In the genomic region with DNA sequence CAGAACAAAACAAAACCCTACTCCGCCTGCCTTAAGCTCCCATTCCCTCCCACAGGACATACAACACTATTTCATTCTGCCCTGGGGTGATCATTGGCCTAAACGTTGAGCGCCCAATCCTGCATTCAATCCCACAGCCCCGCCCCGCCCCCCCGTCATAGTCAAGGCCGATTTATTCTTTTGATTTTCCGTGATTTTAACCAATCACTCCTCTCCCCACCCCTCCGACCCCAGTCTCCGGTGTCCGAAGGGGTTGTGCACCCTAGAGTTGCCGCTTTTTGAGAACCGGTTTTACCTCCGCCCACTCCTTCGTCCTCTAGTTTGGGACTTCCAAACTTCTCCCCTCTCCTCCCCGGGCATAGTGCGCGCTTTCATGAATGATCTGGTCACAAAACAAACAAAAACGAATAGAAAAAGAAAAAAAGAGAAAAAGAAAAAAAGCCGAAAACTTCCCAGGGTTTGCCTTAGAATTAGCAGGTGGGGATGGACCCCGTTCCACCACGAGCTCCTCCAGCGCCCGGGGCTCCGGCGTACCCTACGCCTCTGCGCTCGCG, we compare ENCODE assay signal across 8 cellular contexts. TPM values are rescaled to one million over a fixed set of nuclear protein-coding genes. Genes with fewer than 3 reads are reported as not detected.
DNase-seq lines count a peak whose midpoint lies in the region; ATAC-seq and TF ChIP-seq lines count a peak whose summit lies in the region.

No MANE protein-coding gene starts in this region.

- H2BK12ac ChIP-seq in mesenchymal stem cell (ENCODE audit: low read length in 2 of 2) = no peak overlapping the region

- H3K4me3 ChIP-seq in SJCRH30 (peak overlapping the region; percentile 78), mesenchymal stem cell (ENCODE audit: insufficient read depth in 1 of 2, low read depth in 1 of 2, low read length in 2 of 2) (peak overlapping the region; percentile 80), urinary bladder (ENCODE audit: low read depth, low read length) (peak overlapping the region; percentile 86)

- H2BK5ac ChIP-seq in mesenchymal stem cell (ENCODE audit: low read depth, low read length, poor library complexity, severe bottlenecking) = no peak overlapping the region

- WGBS in mesenchymal stem cell = under 1% methylated on average over 21 of the region's 30 CpGs
- under 1% methylated on average over 30 of the region's 30 CpGs for WGBS in urinary bladder

- H3K4me1 Mint-ChIP-seq in effector memory CD8-positive, alpha-beta T cell (ENCODE audit: low read depth in 2 of 2) = peaks cover 9 to 16% of the 10 kb centered on the region in 2 donors

- H3K23ac ChIP-seq in mesenchymal stem cell (ENCODE audit: low read length in 2 of 2) = no peak overlapping the region

- no peak overlapping the region for H2AK5ac ChIP-seq in mesenchymal stem cell (ENCODE audit: low read length, severe bottlenecking)

- peaks cover 12% of the 10 kb centered on the region for H3K36me3 Mint-ChIP-seq in effector memory CD8-positive, alpha-beta T cell (ENCODE audit: insufficient read depth)

- peaks cover 11% of the 10 kb centered on the region for H3K36me3 ChIP-seq in SJCRH30
- peaks cover 0 to 14% of the 10 kb centered on the region in 2 experiments for H3K36me3 ChIP-seq in mesenchymal stem cell (ENCODE audit: control insufficient read depth in 1 of 2, insufficient read depth in 2 of 2, low read depth in 1 of 2, low read length in 2 of 2)
- no peaks in the 10 kb centered on the region for H3K36me3 ChIP-seq in urinary bladder (ENCODE audit: insufficient read depth)

- H2AFZ ChIP-seq in mesenchymal stem cell (ENCODE audit: low read depth, low read length) = no peak overlapping the region

- H3K4me3 Mint-ChIP-seq in effector memory CD8-positive, alpha-beta T cell = peak overlapping the region; percentile 89 to 92

- no peak overlapping the region for H2BK15ac ChIP-seq in mesenchymal stem cell (ENCODE audit: low read depth, poor library complexity, severe bottlenecking)

- H3K27me3 ChIP-seq in SJCRH30 (no peaks in the 10 kb centered on the region), mesenchymal stem cell (ENCODE audit: control insufficient read depth in 1 of 2, insufficient read depth in 1 of 2, low read length in 2 of 2) (peaks cover 0 to 4% of the 10 kb centered on the region in 2 experiments)

- H3K27ac ChIP-seq in SJCRH30 (peak overlapping the region; percentile 64), mesenchymal stem cell (ENCODE audit: low read length, poor library complexity, severe bottlenecking) (peak overlapping the region; percentile 85), urinary bladder (ENCODE audit: low read depth) (peak overlapping the region; percentile 83)

- peak overlapping the region; percentile 58 for H3K4me2 ChIP-seq in mesenchymal stem cell (ENCODE audit: low read length, poor library complexity, severe bottlenecking)

- no peak overlapping the region for H2BK120ac ChIP-seq in mesenchymal stem cell (ENCODE audit: low read depth, low read length)

- no peak overlapping the region for H3K18ac ChIP-seq in mesenchymal stem cell (ENCODE audit: low read depth in 1 of 2, low read length in 2 of 2)

- peak overlapping the region; percentile 91 for H3K9ac ChIP-seq in mesenchymal stem cell (ENCODE audit: low read length)

- no peak overlapping the region for H3K4ac ChIP-seq in mesenchymal stem cell (ENCODE audit: low read depth in 1 of 2, low read length in 2 of 2)

- peak overlapping the region; percentile 85 to 89 for H3K27ac Mint-ChIP-seq in effector memory CD8-positive, alpha-beta T cell

- no peak overlapping the region for H4K8ac ChIP-seq in mesenchymal stem cell (ENCODE audit: low read length)

- no peaks in the 10 kb centered on the region for H3K27me3 Mint-ChIP-seq in effector memory CD8-positive, alpha-beta T cell

- DNase-seq in A172 (ENCODE audit: low spot score) = peak; percentile 0
- peak; percentile 26 for DNase-seq in GM10266 (ENCODE audit: extremely low spot score)
- peak in 1 of 2 experiments; percentile 69 for DNase-seq in SJCRH30
- DNase-seq in effector memory CD8-positive, alpha-beta T cell = peak in 1 of 3 experiments; percentile 0
- peak; percentile 48 for DNase-seq in mesenchymal stem cell
- no peak for DNase-seq in GDM1 (lab: John Stamatoyannopoulos, UW)

- no peak overlapping the region for H4K91ac ChIP-seq in mesenchymal stem cell (ENCODE audit: low read length)

- ATAC-seq in HG02943 (IDR thresholded peaks at IDR 0.05; ENCODE audit: low read depth, unreplicated experiment) = peak; percentile 74
- peak; percentile 1 for ATAC-seq in effector memory CD8-positive, alpha-beta T cell (replicated peaks)

- no peaks in the 10 kb centered on the region for H3K79me1 ChIP-seq in mesenchymal stem cell (replicated peaks; ENCODE audit: low read length, poor library complexity, severe bottlenecking)

- H3K9me3 ChIP-seq in SJCRH30 (replicated peaks) (no peaks in the 10 kb centered on the region), mesenchymal stem cell (ENCODE audit: control insufficient read depth, low read length) (no peaks in the 10 kb centered on the region)

- peaks cover 9% of the 10 kb centered on the region; the same call in 1 of the 2 replicates for H3K4me1 ChIP-seq in SJCRH30
- H3K4me1 ChIP-seq in mesenchymal stem cell (ENCODE audit: control insufficient read depth, insufficient read depth, low read depth, low read length) = peaks cover 1% of the 10 kb centered on the region
- H3K4me1 ChIP-seq in urinary bladder (ENCODE audit: insufficient read depth) = no peaks in the 10 kb centered on the region

- no peak for TF ChIP-seq CTCF in GM10266 (IDR thresholded peaks at IDR 0.05; ENCODE audit: control insufficient read depth, insufficient read depth, low read depth, missing control alignments)

- no peaks in the 10 kb centered on the region for H3K9me3 Mint-ChIP-seq in effector memory CD8-positive, alpha-beta T cell

- no peak overlapping the region for H3K14ac ChIP-seq in mesenchymal stem cell (ENCODE audit: low read length in 2 of 2)

RNA-seq across cellular contexts. Expression of a gene that starts 0.4 kb away (rescaled TPM):
- total RNA-seq in A172 (2014; rRNA removed; shearing (Covaris generic)) = 24.5 and 30.3 TPM in 2 replicates
- total RNA-seq in SJCRH30 (2014; rRNA removed; shearing (Covaris generic)) = 85.1 and 90.5 TPM in 2 replicates
- polyA plus RNA-seq in mesenchymal stem cell (2013, experiment 1 of 2) = 75.7 TPM
- 82.8 TPM for polyA plus RNA-seq in mesenchymal stem cell (2013, experiment 2 of 2)
- total RNA-seq in urinary bladder = 50.7 TPM
- polyA plus RNA-seq in urinary bladder = 54.7 TPM

RNA-seq across cellular contexts. Expression of a gene that starts 8.7 kb away (rescaled TPM):
- total RNA-seq in A172 (2014; rRNA removed; shearing (Covaris generic)) = 33.0 and 39.8 TPM in 2 replicates
- total RNA-seq in SJCRH30 (2014; rRNA removed; shearing (Covaris generic)) = 88.9 and 91.5 TPM in 2 replicates
- 14.8 TPM for polyA plus RNA-seq in mesenchymal stem cell (2013, experiment 1 of 2)
- polyA plus RNA-seq in mesenchymal stem cell (2013, experiment 2 of 2) = 14.3 TPM
- 35.1 TPM for total RNA-seq in urinary bladder
- 23.0 TPM for polyA plus RNA-seq in urinary bladder

RNA-seq across cellular contexts. Expression of a gene that starts 32.3 kb away (rescaled TPM):
- total RNA-seq in A172 (2014; rRNA removed; shearing (Covaris generic)) = 2.7 and 3.5 TPM in 2 replicates
- 27.7 and 27.8 TPM in 2 replicates for total RNA-seq in SJCRH30 (2014; rRNA removed; shearing (Covaris generic))
- 5.9 TPM for polyA plus RNA-seq in mesenchymal stem cell (2013, experiment 1 of 2)
- polyA plus RNA-seq in mesenchymal stem cell (2013, experiment 2 of 2) = 6.0 TPM
- total RNA-seq in urinary bladder = 8.6 TPM
- 5.0 TPM for polyA plus RNA-seq in urinary bladder
